In the genomic region with DNA sequence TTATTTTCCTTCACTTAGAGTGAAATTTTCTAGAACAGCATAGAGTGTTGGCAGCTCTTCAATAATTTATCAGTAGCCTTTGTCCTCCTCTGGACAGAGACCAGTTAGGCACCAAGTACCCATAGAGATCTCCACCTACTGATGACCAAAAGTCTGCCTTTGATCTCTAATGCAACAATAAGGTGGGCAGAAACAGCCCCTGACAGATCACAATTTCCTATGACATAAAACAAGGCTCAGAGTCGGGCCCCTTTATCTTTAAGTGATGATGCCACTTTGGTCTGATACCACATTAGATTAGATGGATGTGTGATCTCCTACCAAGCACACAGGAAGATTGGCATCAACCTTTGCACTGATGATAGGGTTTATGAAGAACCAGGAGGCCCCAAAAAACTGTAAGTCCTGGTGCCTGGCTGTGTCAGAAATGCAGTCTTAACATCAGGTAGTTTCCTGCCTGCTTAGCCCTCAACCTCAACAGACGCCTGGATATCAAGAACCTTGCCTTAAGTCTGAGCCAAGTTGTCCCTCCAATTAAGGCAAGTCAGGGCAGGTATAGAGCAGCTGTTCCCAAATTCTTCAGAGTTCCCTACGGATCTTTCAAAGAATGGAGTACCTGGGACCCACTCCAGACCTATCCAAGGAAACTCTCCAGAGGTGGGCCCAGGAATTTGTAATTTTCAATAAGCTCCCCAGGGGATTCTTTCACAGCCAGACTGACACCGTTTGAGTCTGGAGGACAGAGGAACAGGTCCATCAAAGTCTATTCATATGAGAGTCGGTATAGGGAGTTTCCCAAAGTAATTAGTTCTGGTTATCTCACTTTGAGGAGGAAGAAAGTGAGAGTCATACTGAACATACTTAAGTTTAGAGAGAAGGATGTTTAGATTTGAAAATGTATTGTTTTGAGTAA, we compare ENCODE assay signal across 12 cellular contexts. TPM values are rescaled to one million over a fixed set of nuclear protein-coding genes. Genes with fewer than 3 reads are reported as not detected.
DNase-seq lines count a peak whose midpoint lies in the region; ATAC-seq lines count a peak whose summit lies in the region.
"Had no signal": no experiment of that assay in that cellular context is flagged by ENCODE, and none has a peak within 500 bp of the region (broad histone marks: within the 10 kb centered on the region; RNA-seq: fewer than 3 reads in every experiment).

No MANE protein-coding gene starts in this region.

- in situ Hi-C loops in G401 (cut with HindIII; ENCODE audit: low sequenced_read_pairs) = no loop called here

- H3K36me3 Mint-ChIP-seq in activated naive CD8-positive, alpha-beta T cell treated with anti-CD3 and anti-CD28 coated beads, Interleukin-2, amount 10 ng/mL, durations not matched to agents 7 days and 5 days = peaks cover 2% of the 10 kb centered on the region

- no peaks in the 10 kb centered on the region for H3K9me3 Mint-ChIP-seq in activated naive CD8-positive, alpha-beta T cell treated with anti-CD3 and anti-CD28 coated beads, Interleukin-2, amount 10 ng/mL, durations not matched to agents 7 days and 5 days

- peak overlapping the region; percentile 91 for H3K27ac Mint-ChIP-seq in activated naive CD8-positive, alpha-beta T cell treated with anti-CD3 and anti-CD28 coated beads, Interleukin-2, amount 10 ng/mL, durations not matched to agents 7 days and 5 days

- POLR2A ChIA-PET in activated naive CD8-positive, alpha-beta T cell treated with anti-CD3 and anti-CD28 coated beads, Interleukin-2, amount 10 ng/mL, durations not matched to agents 7 days and 5 days (lab: Charles Lee) = interaction anchor here (0.7 to 10.4 kb wide), 10 partner anchors 30 to 231 kb away, joined by 3 to 113 read pairs (median 6); a partner anchor contains a TSS

- peak; percentile 61 for ATAC-seq in activated naive CD8-positive, alpha-beta T cell treated with anti-CD3 and anti-CD28 coated beads, Interleukin-2, amount 10 ng/mL, durations not matched to agents 7 days and 5 days (ENCODE audit: low read depth)
- ATAC-seq in GM18520 (IDR thresholded peaks at IDR 0.05; ENCODE audit: unreplicated experiment) (no peak), GM19397 (IDR thresholded peaks at IDR 0.05; ENCODE audit: unreplicated experiment) (no peak)

- H3K27me3 Mint-ChIP-seq in activated naive CD8-positive, alpha-beta T cell treated with anti-CD3 and anti-CD28 coated beads, Interleukin-2, amount 10 ng/mL, durations not matched to agents 7 days and 5 days = no peaks in the 10 kb centered on the region

- H3K4me3 Mint-ChIP-seq in activated naive CD8-positive, alpha-beta T cell treated with anti-CD3 and anti-CD28 coated beads, Interleukin-2, amount 10 ng/mL, durations not matched to agents 7 days and 5 days = peak overlapping the region; percentile 26

- DNase-seq in activated gamma-delta T cell treated with Interleukin-2 at 50 U/mL for 16 hours (peak; percentile 41), activated gamma-delta T cell (lab: John Stamatoyannopoulos, UW) (no peak), T-helper 9 cell (peak; percentile 27), G401 (ENCODE audit: low spot score) (no peak)
- DNase-seq in activated naive CD8-positive, alpha-beta T cell treated with anti-CD3 and anti-CD28 coated beads, Interleukin-2, amount 10 ng/mL, durations not matched to agents 7 days and 5 days = no peak
- peak; percentile 26 for DNase-seq in stimulated activated naive CD4-positive, alpha-beta T cell treated with Interleukin-2 at 50 U/mL for 16 hours (lab: John Stamatoyannopoulos, UW)
- DNase-seq: MM.1S had no signal

- H3K4me1 Mint-ChIP-seq in activated naive CD8-positive, alpha-beta T cell treated with anti-CD3 and anti-CD28 coated beads, Interleukin-2, amount 10 ng/mL, durations not matched to agents 7 days and 5 days = peaks cover 72% of the 10 kb centered on the region

RNA-seq across cellular contexts. Expression of a gene that starts 30.6 kb away (rescaled TPM):
- total RNA-seq in activated naive CD8-positive, alpha-beta T cell treated with anti-CD3 and anti-CD28 coated beads, Interleukin-2, amount 10 ng/mL, durations not matched to agents 7 days and 5 days = under 1 TPM; 0.30 to 0.40 TPM
- total RNA-seq in G401 (2014; rRNA removed; shearing (Covaris generic)) = not detected in 2 replicates
- total RNA-seq: activated CD8-positive, alpha-beta memory T cell treated with anti-CD3 and anti-CD28 coated beads for 36 hours had no signal

RNA-seq across cellular contexts. Expression of a gene that starts 40.5 kb away (rescaled TPM):
- total RNA-seq in activated naive CD8-positive, alpha-beta T cell treated with anti-CD3 and anti-CD28 coated beads, Interleukin-2, amount 10 ng/mL, durations not matched to agents 7 days and 5 days = 1 to 10 TPM; 3.0 to 3.1 TPM
- total RNA-seq in G401 (2014; rRNA removed; shearing (Covaris generic)) = not detected in 2 replicates
- total RNA-seq: PC-9, vagina had no signal

Comparison
In these comparisons a context has a peak if more than half of its experiments do, and no peak if none do; other contexts are left out.
1. DNase-seq: peak in activated gamma-delta T cell treated with Interleukin-2 at 50 U/mL for 16 hours (single experiment), T-helper 9 cell (single experiment) and stimulated activated naive CD4-positive, alpha-beta T cell treated with Interleukin-2 at 50 U/mL for 16 hours (single experiment); none in activated gamma-delta T cell (single experiment), activated naive CD8-positive, alpha-beta T cell treated with anti-CD3 and anti-CD28 coated beads, Interleukin-2, amount 10 ng/mL, durations not matched to agents 7 days and 5 days (single experiment) and G401 (single experiment).